1 cellular context compared by ENCODE assay signal in genomic region chr6:26457796-26458688, GRCh38.
TF ChIP-seq lines count a peak whose summit lies in the region.

TSS of gene BTN2A1 (plus strand) at chr6:26457955. CDS start at chr6:26458637, 682 bp downstream.

TF ChIP-seq in K562, 482 proteins besides CTCF, POLR2A, EP300 and RAD21 (continued from another document):
- TF ChIP-seq PKNOX1 (IDR thresholded peaks at IDR 0.05): peak; percentile 77
- peak; percentile 89 for TF ChIP-seq NFRKB (IDR thresholded peaks at IDR 0.05; ENCODE audit: low read depth)
- peak; percentile 63 for TF ChIP-seq PHF8 (IDR thresholded peaks at IDR 0.05; ENCODE audit: borderline replicate concordance, low read length)
- TF ChIP-seq AFF4 (CRISPR knock-in tag; IDR thresholded peaks at IDR 0.05): 0 out of 2 replicates have a peak, but pooled peaks have one; percentile 50
- TF ChIP-seq CTBP1 (IDR thresholded peaks at IDR 0.05; ENCODE audit: borderline replicate concordance): no peak
- TF ChIP-seq L3MBTL2 (IDR thresholded peaks at IDR 0.05): peak; percentile 46; the same call in 1 of the 2 replicates
- TF ChIP-seq POLR2G (IDR thresholded peaks at IDR 0.05; ENCODE audit: low read depth, low read length): peak; percentile 65
- peak in 1 of 2 experiments; percentile 74; a peak in 1 of 4 replicates for TF ChIP-seq SRF (CRISPR knock-in tag; IDR thresholded peaks at IDR 0.05)
- no peak for TF ChIP-seq TCF15 (CRISPR knock-in tag; IDR thresholded peaks at IDR 0.05)
- TF ChIP-seq NUFIP1 (IDR thresholded peaks at IDR 0.05; ENCODE audit: partially characterized antibody): no peak
- peak; percentile 85 for TF ChIP-seq PHF20 (IDR thresholded peaks at IDR 0.05; ENCODE audit: partially characterized antibody)
- TF ChIP-seq BRD4 (IDR thresholded peaks at IDR 0.05): 0 out of 2 replicates have a peak, but pooled peaks have one; percentile 25
- peak; percentile 91; the same call in 1 of the 2 replicates for TF ChIP-seq GTF2F1 (IDR thresholded peaks at IDR 0.05; ENCODE audit: low read depth, low read length)
- no peak; the same call in 1 of the 2 replicates for TF ChIP-seq GABPB1 (CRISPR knock-in tag; IDR thresholded peaks at IDR 0.05)
- TF ChIP-seq BRF1 (IDR thresholded peaks at IDR 0.05; ENCODE audit: borderline replicate concordance, extremely low read depth, insufficient read length): no peak
- TF ChIP-seq THRB (CRISPR knock-in tag; conservative IDR thresholded peaks at IDR 0.05): 0 out of 2 replicates have a peak, but pooled peaks have one; percentile 59
- no peak for TF ChIP-seq ZKSCAN8 (CRISPR knock-in tag; IDR thresholded peaks at IDR 0.05)
- peak; percentile 43; the same call in 1 of the 2 replicates for TF ChIP-seq ZFX (CRISPR knock-in tag; IDR thresholded peaks at IDR 0.05)
- peak; percentile 60; the same call in 1 of the 2 replicates for TF ChIP-seq NBN (IDR thresholded peaks at IDR 0.05; ENCODE audit: low read depth)
- TF ChIP-seq POLR3A (IDR thresholded peaks at IDR 0.05; ENCODE audit: borderline replicate concordance, extremely low read depth, insufficient read depth, insufficient read length): no peak
- peak; percentile 19; the same call in 1 of the 2 replicates for TF ChIP-seq ATF7 (IDR thresholded peaks at IDR 0.05)
- TF ChIP-seq TAF7 (tag; IDR thresholded peaks at IDR 0.05): peak; percentile 57; the same call in 1 of the 2 replicates
- TF ChIP-seq CXXC5 (CRISPR knock-in tag; IDR thresholded peaks at IDR 0.05): peak; percentile 13; the same call in 1 of the 2 replicates
- 0 out of 2 replicates have a peak, but pooled peaks have one; percentile 49 for TF ChIP-seq LARP7 (IDR thresholded peaks at IDR 0.05)
- no peak for TF ChIP-seq ID3 (CRISPR knock-in tag; IDR thresholded peaks at IDR 0.05)
- TF ChIP-seq ID3 (tag; IDR thresholded peaks at IDR 0.05): peak; percentile 21; the same call in 1 of the 2 replicates
- TF ChIP-seq OTX1 (CRISPR knock-in tag; IDR thresholded peaks at IDR 0.05): no peak
- 0 out of 2 replicates have a peak, but pooled peaks have one; percentile 29 for TF ChIP-seq MIER1 (IDR thresholded peaks at IDR 0.05; ENCODE audit: low read depth)
- TF ChIP-seq CHD1 (IDR thresholded peaks at IDR 0.05; ENCODE audit: low read length): peak; percentile 33
- peak; percentile 52; the same call in 1 of the 2 replicates for TF ChIP-seq VEZF1 (CRISPR knock-in tag; IDR thresholded peaks at IDR 0.05)
- TF ChIP-seq SAP30 (IDR thresholded peaks at IDR 0.05; ENCODE audit: borderline replicate concordance, insufficient read depth, low read depth, low read length, poor library complexity, severe bottlenecking): peak; percentile 69
- peak in 1 of 2 experiments; percentile 65; a peak in 2 of 4 replicates for TF ChIP-seq MAZ (CRISPR knock-in tag; conservative IDR thresholded peaks at IDR 0.05 in 1 of 2, IDR thresholded peaks at IDR 0.05 in 1 of 2)
- no peak for TF ChIP-seq ZSCAN32 (CRISPR knock-in tag; IDR thresholded peaks at IDR 0.05)
- peak; percentile 98 for TF ChIP-seq RFX5 (IDR thresholded peaks at IDR 0.05; ENCODE audit: low read depth, low read length)
- TF ChIP-seq ZNF407 (IDR thresholded peaks at IDR 0.05; ENCODE audit: low read depth): peak; percentile 48; the same call in 1 of the 2 replicates
- peak; percentile 7 for TF ChIP-seq BRD9 (IDR thresholded peaks at IDR 0.05; ENCODE audit: low read depth, partially characterized antibody)
- TF ChIP-seq ARID1B (IDR thresholded peaks at IDR 0.05): 0 out of 2 replicates have a peak, but pooled peaks have one; percentile 29
- peak; percentile 77; the same call in 1 of the 2 replicates for TF ChIP-seq MBD2 (IDR thresholded peaks at IDR 0.05; ENCODE audit: borderline replicate concordance, low read depth)
- TF ChIP-seq MNT (conservative IDR thresholded peaks at IDR 0.05): peak in 1 of 2 experiments; percentile 60; a peak in 2 of 4 replicates
- TF ChIP-seq POLR2B (IDR thresholded peaks at IDR 0.05; ENCODE audit: low read depth, partially characterized antibody): peak; percentile 70
- TF ChIP-seq ASH1L (IDR thresholded peaks at IDR 0.05; ENCODE audit: borderline replicate concordance, low read depth, partially characterized antibody): no peak
- peak; percentile 82 for TF ChIP-seq KAT7 (CRISPR knock-in tag; IDR thresholded peaks at IDR 0.05; ENCODE audit: borderline replicate concordance)
